In genomic region chr7:100221767-100222444, GRCh38 we compare ENCODE assay signal across 14 cellular contexts. TPM values are rescaled to one million over a fixed set of nuclear protein-coding genes. Genes with fewer than 3 reads are reported as not detected.
A peak's percentile ranks its signal among the peaks of the same experiment; 100 is the strongest.
DNase-seq lines count a peak whose midpoint lies in the region; ATAC-seq and TF ChIP-seq lines count a peak whose summit lies in the region.
"Had no signal": no experiment of that assay in that cellular context is flagged by ENCODE, and none has a peak within 500 bp of the region (broad histone marks: within the 10 kb centered on the region; RNA-seq: fewer than 3 reads in every experiment).

No MANE protein-coding gene starts in this region.

- DNase-seq in activated T-cell treated with anti-CD3 and anti-CD28 coated beads, Interleukin-2, amount 50 U/mL, for 1 hour = peak; percentile 41
- no peak for DNase-seq in activated T-cell treated with anti-CD3 and anti-CD28 coated beads, Interleukin-2, amount 50 U/mL, for 48 hours
- no peak for DNase-seq in activated T-cell treated with anti-CD3 and anti-CD28 coated beads, Interleukin-2, amount 50 U/mL, for 4 hours
- DNase-seq in upper lobe of right lung (no peak), brain microvascular endothelial cell (no peak), ovary (no peak)
- DNase-seq: NCI-H226, occipital lobe, SHP77, trophoblast cell had no signal

- H3K4me1 ChIP-seq in mononuclear cell (ENCODE audit: insufficient read depth, low read length) (peaks cover 49% of the 10 kb centered on the region), upper lobe of right lung (no peaks in the 10 kb centered on the region), ovary (ENCODE audit: insufficient read depth) (no peaks in the 10 kb centered on the region)
- H3K4me1 ChIP-seq: A549 had no signal

- peak overlapping the region; percentile 93 for H3K4me3 Mint-ChIP-seq in activated T-cell treated with anti-CD3 and anti-CD28 coated beads, Interleukin-2, amount 50 U/mL, for 4 hours

- ATAC-seq in activated T-cell treated with anti-CD3 and anti-CD28 coated beads, Interleukin-2, amount 50 U/mL, for 4 hours = no peak
- no peak for ATAC-seq in upper lobe of right lung
- ATAC-seq in HG03045 (IDR thresholded peaks at IDR 0.05; ENCODE audit: unreplicated experiment) = no peak
- ATAC-seq: A549 had no signal

- H3K27me3 ChIP-seq in mononuclear cell (ENCODE audit: insufficient read depth, low read length) = no peaks in the 10 kb centered on the region
- H3K27me3 ChIP-seq in upper lobe of right lung = no peaks in the 10 kb centered on the region
- no peaks in the 10 kb centered on the region for H3K27me3 ChIP-seq in brain microvascular endothelial cell (replicated peaks)
- no peaks in the 10 kb centered on the region for H3K27me3 ChIP-seq in ovary

- H3K36me3 ChIP-seq in upper lobe of right lung (no peaks in the 10 kb centered on the region), brain microvascular endothelial cell (replicated peaks) (no peaks in the 10 kb centered on the region), ovary (no peaks in the 10 kb centered on the region)

- peaks cover 17% of the 10 kb centered on the region for H3K36me3 Mint-ChIP-seq in activated T-cell treated with anti-CD3 and anti-CD28 coated beads, Interleukin-2, amount 50 U/mL, for 4 hours (ENCODE audit: insufficient read depth)

- WGBS in ovary, 3 donors = 83 to 90% (median 85%) methylated on average over 14 of the region's 14 CpGs

- peaks cover 66% of the 10 kb centered on the region for H3K4me1 Mint-ChIP-seq in activated T-cell treated with anti-CD3 and anti-CD28 coated beads, Interleukin-2, amount 50 U/mL, for 4 hours (ENCODE audit: low read depth)

- TF ChIP-seq CTCF in upper lobe of right lung (IDR thresholded peaks at IDR 0.05) (no peak), brain microvascular endothelial cell (IDR thresholded peaks at IDR 0.05; ENCODE audit: low read depth, low read length, missing control alignments) (no peak), ovary (IDR thresholded peaks at IDR 0.05) (no peak)

- H3K27ac ChIP-seq in upper lobe of right lung = no peak overlapping the region
- no peak overlapping the region for H3K27ac ChIP-seq in brain microvascular endothelial cell
- H3K27ac ChIP-seq in ovary = no peak overlapping the region
- H3K27ac ChIP-seq: A549 had no signal

- H3K27me3 Mint-ChIP-seq in activated T-cell treated with anti-CD3 and anti-CD28 coated beads, Interleukin-2, amount 50 U/mL, for 4 hours (ENCODE audit: low read depth) = no peaks in the 10 kb centered on the region

- no peaks in the 10 kb centered on the region for H3K9me3 Mint-ChIP-seq in activated T-cell treated with anti-CD3 and anti-CD28 coated beads, Interleukin-2, amount 50 U/mL, for 4 hours

- H3K4me3 ChIP-seq in mononuclear cell (ENCODE audit: low read length) = peak overlapping the region; percentile 58
- H3K4me3 ChIP-seq in upper lobe of right lung = peak overlapping the region; percentile 34
- no peak overlapping the region for H3K4me3 ChIP-seq in brain microvascular endothelial cell (ENCODE audit: low read depth, low read length)
- H3K4me3 ChIP-seq in ovary = no peak overlapping the region
- H3K4me3 ChIP-seq: A549 had no signal

- intact Hi-C loops in upper lobe of right lung (cut with DNase I) = no loop called here
- intact Hi-C loops in ovary (cut with DNase I) = loop anchor here in 1 of 4 donors (5.0 kb wide), 1 partner anchor 90 kb away; no protein-coding TSS in a partner anchor

- TF ChIP-seq EP300 in ovary (IDR thresholded peaks at IDR 0.05) = no peak

- in situ Hi-C loops in brain microvascular endothelial cell (cut with HindIII; ENCODE audit: low pct_ligation_motif_present, low sequenced_read_pairs) = no loop called here

- no peak for TF ChIP-seq POLR2A in ovary (IDR thresholded peaks at IDR 0.05)

- H3K9me3 ChIP-seq in mononuclear cell (ENCODE audit: low read depth, low read length) (no peaks in the 10 kb centered on the region), upper lobe of right lung (no peaks in the 10 kb centered on the region), ovary (no peaks in the 10 kb centered on the region)
- H3K9me3 ChIP-seq: A549 had no signal

RNA-seq across cellular contexts. Expression of gene PVRIG, which starts 2.2 kb away (rescaled TPM):
- 10 to 100 TPM; 21.9 to 37.1 (median 27.8) TPM for total RNA-seq in activated T-cell treated with anti-CD3 and anti-CD28 coated beads, Interleukin-2, amount 50 U/mL, for 4 hours
- total RNA-seq in mononuclear cell = 13.9 TPM
- 1.4 TPM for total RNA-seq in upper lobe of right lung
- total RNA-seq in ovary = 1 to 10 TPM in 1 of 7 donors, under 1 TPM in 4, not detected in 2; 0.25 to 1.7 (median 0.48) TPM
- polyA plus RNA-seq in ovary = under 1 TPM; 0.12 to 0.21 TPM
- total RNA-seq: H4, occipital lobe had no signal
- polyA plus RNA-seq: A549 had no signal

RNA-seq across cellular contexts. Expression of gene STAG3, which starts 44.2 kb away (rescaled TPM):
- 1 to 10 TPM; 3.3 to 5.8 (median 3.9) TPM for total RNA-seq in activated T-cell treated with anti-CD3 and anti-CD28 coated beads, Interleukin-2, amount 50 U/mL, for 4 hours
- total RNA-seq in mononuclear cell (6.7 TPM), upper lobe of right lung (2.3 TPM), ovary (1 to 10 TPM in 4 of 7 donors, under 1 TPM in 3; 0.66 to 2.8 (median 1.7) TPM)
- 1 to 10 TPM; 1.9 to 3.2 TPM for polyA plus RNA-seq in ovary

RNA-seq across cellular contexts. Expression of gene GPC2, which starts 44.7 kb away (rescaled TPM):
- total RNA-seq in activated T-cell treated with anti-CD3 and anti-CD28 coated beads, Interleukin-2, amount 50 U/mL, for 4 hours = 1 to 10 TPM; 3.5 to 4.2 (median 4.1) TPM
- total RNA-seq in mononuclear cell = 2.3 TPM
- total RNA-seq in upper lobe of right lung = 0.49 TPM
- total RNA-seq in ovary = 1 to 10 TPM; 2.0 to 5.6 (median 3.1) TPM
- 1 to 10 TPM in 1 of 2 donors, under 1 TPM in 1; 0.25 to 2.9 TPM for polyA plus RNA-seq in ovary

RNA-seq across cellular contexts. Expression of gene GAL3ST4, which starts 53.5 kb away (rescaled TPM):
- total RNA-seq in activated T-cell treated with anti-CD3 and anti-CD28 coated beads, Interleukin-2, amount 50 U/mL, for 4 hours = 1 to 10 TPM in 1 of 3 donors, under 1 TPM in 2; 0.33 to 1.2 (median 0.40) TPM
- 1.8 TPM for total RNA-seq in mononuclear cell
- total RNA-seq in upper lobe of right lung = 4.4 TPM
- 10 to 100 TPM in 2 of 7 donors, 1 to 10 TPM in 5; 3.1 to 16.3 (median 7.4) TPM for total RNA-seq in ovary
- polyA plus RNA-seq in ovary = 10 to 100 TPM in 1 of 2 donors, 1 to 10 TPM in 1; 4.3 to 10.6 TPM

Comparison
In these comparisons a context has a peak if more than half of its experiments do, and no peak if none do; other contexts are left out.
1. H3K4me3 ChIP-seq: peak in mononuclear cell (single experiment) and upper lobe of right lung (single experiment); none in brain microvascular endothelial cell (single experiment) and ovary (single experiment).